1 cellular context compared by ENCODE assay signal in the genomic region with DNA sequence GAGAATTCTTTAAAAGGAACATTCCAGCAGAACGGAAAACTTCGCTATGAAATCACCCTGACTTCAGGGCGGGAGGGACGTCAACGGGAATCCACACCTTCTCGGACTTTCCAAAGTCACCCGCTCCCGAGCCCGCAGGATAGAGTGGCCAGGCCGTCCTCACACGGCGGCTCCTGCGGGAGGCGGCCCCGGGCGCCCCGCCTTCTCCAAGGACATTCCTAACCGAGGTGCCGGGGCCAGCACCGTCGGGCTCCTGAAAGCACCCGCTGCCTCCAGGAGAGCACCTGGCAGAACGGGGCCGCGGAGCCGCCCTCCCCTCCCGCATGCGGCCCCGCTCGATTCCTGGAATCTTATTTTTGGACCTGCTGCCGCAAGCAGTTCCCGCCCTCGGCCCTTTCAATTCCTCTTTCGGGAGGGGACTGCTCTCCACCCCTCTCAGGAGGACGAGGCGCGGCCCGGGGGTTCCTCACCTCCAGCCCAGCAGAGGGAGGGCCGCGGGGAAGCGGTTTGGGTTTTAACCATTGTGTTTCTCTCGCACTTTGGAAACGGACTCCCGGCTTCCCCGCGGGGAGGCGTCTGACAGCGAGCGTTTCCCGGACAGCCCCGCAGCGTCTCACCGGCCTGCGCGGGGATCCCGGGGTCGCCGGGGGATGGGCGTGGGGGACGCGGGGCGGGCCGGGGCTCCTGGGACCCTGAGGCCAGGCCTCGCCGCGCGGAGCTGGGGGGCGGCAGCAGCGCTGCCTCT.
TF ChIP-seq lines count a peak whose summit lies in the region.

No MANE protein-coding gene starts in this region.

TF ChIP-seq in WTC11, 78 proteins besides CTCF, POLR2A, EP300 and RAD21 (continued from another document):
- TF ChIP-seq, protein P1, sequence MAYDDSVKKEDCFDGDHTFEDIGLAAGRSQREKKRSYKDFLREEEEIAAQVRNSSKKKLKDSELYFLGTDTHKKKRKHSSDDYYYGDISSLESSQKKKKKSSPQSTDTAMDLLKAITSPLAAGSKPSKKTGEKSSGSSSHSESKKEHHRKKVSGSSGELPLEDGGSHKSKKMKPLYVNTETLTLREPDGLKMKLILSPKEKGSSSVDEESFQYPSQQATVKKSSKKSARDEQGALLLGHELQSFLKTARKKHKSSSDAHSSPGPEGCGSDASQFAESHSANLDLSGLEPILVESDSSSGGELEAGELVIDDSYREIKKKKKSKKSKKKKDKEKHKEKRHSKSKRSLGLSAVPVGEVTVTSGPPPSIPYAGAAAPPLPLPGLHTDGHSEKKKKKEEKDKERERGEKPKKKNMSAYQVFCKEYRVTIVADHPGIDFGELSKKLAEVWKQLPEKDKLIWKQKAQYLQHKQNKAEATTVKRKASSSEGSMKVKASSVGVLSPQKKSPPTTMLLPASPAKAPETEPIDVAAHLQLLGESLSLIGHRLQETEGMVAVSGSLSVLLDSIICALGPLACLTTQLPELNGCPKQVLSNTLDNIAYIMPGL (CRISPR knock-in tag; IDR thresholded peaks at IDR 0.05) = 0 out of 2 replicates have a peak, but pooled peaks have one; percentile 8
- no peak for TF ChIP-seq STAT6 (CRISPR knock-in tag; conservative IDR thresholded peaks at IDR 0.05; ENCODE audit: low read depth)
- TF ChIP-seq ZNF219 (CRISPR knock-in tag; IDR thresholded peaks at IDR 0.05; ENCODE audit: borderline replicate concordance) = no peak
- TF ChIP-seq ZNF423 (CRISPR knock-in tag; IDR thresholded peaks at IDR 0.05) = peak; percentile 24; the same call in 1 of the 2 replicates
- no peak for TF ChIP-seq KAT7 (CRISPR knock-in tag; IDR thresholded peaks at IDR 0.05; ENCODE audit: borderline replicate concordance)
- TF ChIP-seq, protein P2, sequence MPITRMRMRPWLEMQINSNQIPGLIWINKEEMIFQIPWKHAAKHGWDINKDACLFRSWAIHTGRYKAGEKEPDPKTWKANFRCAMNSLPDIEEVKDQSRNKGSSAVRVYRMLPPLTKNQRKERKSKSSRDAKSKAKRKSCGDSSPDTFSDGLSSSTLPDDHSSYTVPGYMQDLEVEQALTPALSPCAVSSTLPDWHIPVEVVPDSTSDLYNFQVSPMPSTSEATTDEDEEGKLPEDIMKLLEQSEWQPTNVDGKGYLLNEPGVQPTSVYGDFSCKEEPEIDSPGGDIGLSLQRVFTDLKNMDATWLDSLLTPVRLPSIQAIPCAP (CRISPR knock-in tag; IDR thresholded peaks at IDR 0.05) = no peak
- TF ChIP-seq, protein P3, sequence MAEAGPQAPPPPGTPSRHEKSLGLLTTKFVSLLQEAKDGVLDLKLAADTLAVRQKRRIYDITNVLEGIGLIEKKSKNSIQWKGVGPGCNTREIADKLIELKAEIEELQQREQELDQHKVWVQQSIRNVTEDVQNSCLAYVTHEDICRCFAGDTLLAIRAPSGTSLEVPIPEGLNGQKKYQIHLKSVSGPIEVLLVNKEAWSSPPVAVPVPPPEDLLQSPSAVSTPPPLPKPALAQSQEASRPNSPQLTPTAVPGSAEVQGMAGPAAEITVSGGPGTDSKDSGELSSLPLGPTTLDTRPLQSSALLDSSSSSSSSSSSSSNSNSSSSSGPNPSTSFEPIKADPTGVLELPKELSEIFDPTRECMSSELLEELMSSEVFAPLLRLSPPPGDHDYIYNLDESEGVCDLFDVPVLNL (CRISPR knock-in tag; IDR thresholded peaks at IDR 0.05; ENCODE audit: borderline replicate concordance, low read depth) = no peak
- no peak for TF ChIP-seq NFYB (CRISPR knock-in tag; conservative IDR thresholded peaks at IDR 0.05; ENCODE audit: low read depth)
- no peak for TF ChIP-seq SMAD3 (CRISPR knock-in tag; IDR thresholded peaks at IDR 0.05; ENCODE audit: borderline replicate concordance)
- no peak for TF ChIP-seq ELF4 (CRISPR knock-in tag; IDR thresholded peaks at IDR 0.05; ENCODE audit: low read depth)
- no peak for TF ChIP-seq PRRX2 (CRISPR knock-in tag; IDR thresholded peaks at IDR 0.05)
- no peak for TF ChIP-seq E2F5 (CRISPR knock-in tag; IDR thresholded peaks at IDR 0.05)
